Comparison of ENCODE assay signal across 8 cellular contexts in the genomic region with DNA sequence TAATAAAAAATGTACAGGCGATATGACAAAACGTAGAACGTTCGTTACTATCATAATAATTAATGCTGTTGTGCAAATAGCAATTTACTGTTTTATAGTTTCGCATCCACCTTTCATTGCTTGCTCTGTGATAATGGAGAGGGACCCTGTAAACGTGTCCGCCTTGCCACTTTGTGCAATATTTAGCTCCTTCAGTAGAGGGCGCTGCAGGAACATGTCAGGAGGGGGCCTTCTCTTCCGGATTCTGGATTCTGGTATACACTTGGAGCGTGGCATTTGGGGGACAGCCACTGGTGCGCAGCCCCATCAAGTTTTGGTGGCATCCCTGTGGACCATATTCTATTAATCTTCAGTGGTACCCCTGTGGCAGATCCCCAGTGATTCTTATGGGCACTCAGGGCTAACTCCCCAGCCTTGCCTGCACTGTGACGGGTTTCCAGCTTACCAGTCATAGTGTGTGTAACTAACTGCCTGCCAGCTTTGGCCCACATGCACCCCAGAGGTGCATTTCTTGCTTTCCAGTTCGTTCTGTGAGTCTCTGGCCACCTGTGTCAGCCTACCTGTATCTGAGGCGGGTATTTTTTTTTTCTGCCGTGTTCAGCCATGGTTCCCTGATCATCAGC.
DNase-seq lines count a peak whose midpoint lies in the region; ATAC-seq and TF ChIP-seq lines count a peak whose summit lies in the region.

No MANE protein-coding gene starts in this region.

- no peak overlapping the region for H2BK20ac ChIP-seq in H9 (ENCODE audit: low read depth, low read length, poor library complexity, severe bottlenecking)

- H2BK12ac ChIP-seq in H9 (ENCODE audit: insufficient read length, low read depth, low read length) = no peak overlapping the region

- ATAC-seq in RWPE2 (ENCODE audit: low read depth) (no peak), GM18505 (IDR thresholded peaks at IDR 0.05; ENCODE audit: unreplicated experiment) (no peak), HG02970 (IDR thresholded peaks at IDR 0.05; ENCODE audit: low FRiP score, unreplicated experiment) (no peak)

- H3K56ac ChIP-seq in H9 (ENCODE audit: insufficient read length, low read depth, low read length) = no peak overlapping the region

- H3K27ac ChIP-seq in H9 (ENCODE audit: insufficient read length, low read depth, low read length) (no peak overlapping the region), RWPE2 (ENCODE audit: poor library complexity, severe bottlenecking) (no peak overlapping the region)

- no peak overlapping the region for H4K8ac ChIP-seq in H9 (replicated peaks; ENCODE audit: insufficient read length, low read depth, low read length)

- H3K4me3 ChIP-seq in RWPE2 (ENCODE audit: severe bottlenecking) = no peak overlapping the region

- no peaks in the 10 kb centered on the region for H4K20me1 ChIP-seq in H9 (ENCODE audit: control insufficient read depth, insufficient read depth, insufficient read length)

- H3K4me2 ChIP-seq in H9 (ENCODE audit: insufficient read depth, insufficient read length, low read length) = no peak overlapping the region

- TF ChIP-seq POLR2A in GM18505 (IDR thresholded peaks at IDR 0.05; ENCODE audit: borderline replicate concordance, extremely low read depth, insufficient read depth, insufficient read length) = no peak

- no peak overlapping the region for H3K23ac ChIP-seq in H9 (ENCODE audit: insufficient read length, low read depth, low read length)

- no peaks in the 10 kb centered on the region for H3K9me3 ChIP-seq in H9 (ENCODE audit: control insufficient read depth, low read depth, low read length)
- no peaks in the 10 kb centered on the region for H3K9me3 ChIP-seq in RWPE2 (ENCODE audit: severe bottlenecking)

- no peak overlapping the region for H2AK5ac ChIP-seq in H9 (ENCODE audit: insufficient read length, low read length)

- no peak overlapping the region for H3T11ph ChIP-seq in H9 (ENCODE audit: low read length)

- H3K4ac ChIP-seq in H9 (ENCODE audit: low read depth, low read length) = no peak overlapping the region

- no peak overlapping the region for H3K27ac Mint-ChIP-seq in H9

- H3K27me3 Mint-ChIP-seq in H9 (ENCODE audit: low read depth) = peaks cover 5% of the 10 kb centered on the region

- H2BK5ac ChIP-seq in H9 (ENCODE audit: insufficient read length, low read length) = no peak overlapping the region

- no peak overlapping the region for H4K5ac ChIP-seq in H9 (ENCODE audit: insufficient read length, low read depth, low read length)

- no peaks in the 10 kb centered on the region for H3K4me1 ChIP-seq in H9 (ENCODE audit: insufficient read depth, low read length)
- H3K4me1 ChIP-seq in RWPE2 (ENCODE audit: insufficient read depth, poor library complexity, severe bottlenecking) = no peaks in the 10 kb centered on the region

- H3K27me3 ChIP-seq in H9 (ENCODE audit: insufficient read depth, low read length) (no peaks in the 10 kb centered on the region), RWPE2 (ENCODE audit: insufficient read depth, poor library complexity, severe bottlenecking) (no peaks in the 10 kb centered on the region)

- no peak overlapping the region for H4K91ac ChIP-seq in H9 (ENCODE audit: insufficient read length, low read depth, low read length)

- H3K18ac ChIP-seq in H9 (ENCODE audit: insufficient read length, low read depth, low read length) = no peak overlapping the region

- H3K9ac ChIP-seq in H9 (ENCODE audit: extremely low read depth, insufficient read length, low read length) = no peak overlapping the region

- peaks cover 5 to 6% of the 10 kb centered on the region in 2 experiments; a peak in 2 of 4 replicates for H3K4me1 Mint-ChIP-seq in H9

- no peak overlapping the region for H2BK15ac ChIP-seq in H9 (ENCODE audit: low read depth, low read length)

- 0 out of 5 replicates have a peak, but pooled peaks cover 0 to 3% of the 10 kb centered on the region in 2 experiments for H3K9me3 Mint-ChIP-seq in H9

- no peaks in the 10 kb centered on the region for H3K79me2 ChIP-seq in H9 (ENCODE audit: insufficient read depth, low read length)

- H3K4me3 Mint-ChIP-seq in H9 = no peak overlapping the region

- H2AFZ ChIP-seq in H9 (ENCODE audit: low read length) = no peak overlapping the region

- peak; percentile 81 for TF ChIP-seq CTCF in H9 (conservative IDR thresholded peaks at IDR 0.05)
- peak; percentile 36 for TF ChIP-seq CTCF in RWPE2 (IDR thresholded peaks at IDR 0.05; ENCODE audit: poor library complexity, severe bottlenecking)

- no peaks in the 10 kb centered on the region for H3K23me2 ChIP-seq in H9 (ENCODE audit: insufficient read length, low read depth, low read length, poor library complexity, severe bottlenecking)

- DNase-seq in D341Med (ENCODE audit: low spot score) (peak; percentile 37), H9 (peak; percentile 63), RWPE2 (ENCODE audit: low spot score) (no peak), iris pigment epithelial cell (ENCODE audit: low read depth) (peak; percentile 10), putamen (ENCODE audit: low spot score) (no peak)
- DNase-seq in activated CD8-positive, alpha-beta memory T cell treated with anti-CD3 and anti-CD28 coated beads, Interleukin-2, amount 50 U/mL, for 4 hours = no peak

- H3K14ac ChIP-seq in H9 (ENCODE audit: insufficient read depth, low read length) = no peak overlapping the region

- no peaks in the 10 kb centered on the region; a peak in 1 of 7 replicates for H3K36me3 Mint-ChIP-seq in H9 (ENCODE audit: insufficient read depth in 1 of 3, low read depth in 3 of 3)

- H2BK120ac ChIP-seq in H9 (ENCODE audit: low read depth, low read length, poor library complexity, severe bottlenecking) = no peak overlapping the region

- H3K36me3 ChIP-seq in RWPE2 (ENCODE audit: low read depth) = no peaks in the 10 kb centered on the region

- no CpG with 5 or more reads among the region's 15 CpGs for WGBS in H9 (ENCODE audit: extremely low coverage, insufficient read length, low lambda C conversion rate)

- H3K79me1 ChIP-seq in H9 (ENCODE audit: insufficient read depth, low read depth, low read length, poor library complexity, severe bottlenecking) = no peaks in the 10 kb centered on the region

Comparison
In these comparisons a context has a peak if more than half of its experiments do, and no peak if none do; other contexts are left out.
1. DNase-seq: peak in D341Med (single experiment), H9 (single experiment) and iris pigment epithelial cell (single experiment); none in RWPE2 (single experiment), activated CD8-positive, alpha-beta memory T cell treated with anti-CD3 and anti-CD28 coated beads, Interleukin-2, amount 50 U/mL, for 4 hours (single experiment) and putamen (single experiment).